In genomic region chr3:147007736-147008245, GRCh38 we compare ENCODE assay signal across 30 cellular contexts.
"Had no signal": no experiment of that assay in that cellular context is flagged by ENCODE, and none has a peak within 500 bp of the region (broad histone marks: within the 10 kb centered on the region; RNA-seq: fewer than 3 reads in every experiment).

No MANE protein-coding gene starts in this region.

- H3K9me3 ChIP-seq: Peyer's patch had no signal

- H3K27me3 ChIP-seq: brain microvascular endothelial cell, Peyer's patch had no signal

- H3K4me1 ChIP-seq: Peyer's patch had no signal

- H3K27ac ChIP-seq: brain microvascular endothelial cell, Peyer's patch, RWPE1, WERI-Rb-1 had no signal

- DNase-seq: activated CD4-positive, alpha-beta memory T cell treated with anti-CD3 and anti-CD28 coated beads, Interleukin-2, amount 10 ng/mL, durations not matched to agents 7 days and 5 days; activated CD4-positive, alpha-beta T cell treated with anti-CD3 and anti-CD28 coated beads for 1 hour; activated CD4-positive, alpha-beta T cell treated with anti-CD3 and anti-CD28 coated beads for 48 hours; activated CD4-positive, CD25-positive, alpha-beta regulatory T cell; activated CD8-positive, alpha-beta memory T cell treated with anti-CD3 and anti-CD28 coated beads for 24 hours; activated CD8-positive, alpha-beta memory T cell treated with anti-CD3 and anti-CD28 coated beads, Interleukin-2, amount 10 ng/mL, durations not matched to agents 7 days and 5 days; activated CD8-positive, alpha-beta memory T cell treated with anti-CD3 and anti-CD28 coated beads, Interleukin-2, amount 50 U/mL, for 48 hours; activated effector memory CD4-positive, alpha-beta T cell treated with anti-CD3 and anti-CD28 coated beads, Interleukin-2, amount 50 U/mL, for 16 hours; activated naive CD4-positive, alpha-beta T cell; activated naive CD4-positive, alpha-beta T cell treated with anti-CD3 and anti-CD28 coated beads, Interleukin-2, amount 50 U/mL, for 16 hours; activated naive CD8-positive, alpha-beta T cell treated with anti-CD3 and anti-CD28 coated beads for 36 hours; activated T-cell treated with anti-CD3 and anti-CD28 coated beads, Interleukin-2, amount 50 U/mL, for 48 hours; amniotic stem cell; aorta; brain microvascular endothelial cell; central memory CD4-positive, alpha-beta T cell; NCI-H1105 treated with DMSO at 0.1 percent for 48 hours; NCI-H1436 treated with DMSO at 0.1 percent for 48 hours; NCI-H1694 treated with DMSO at 0.1 percent for 48 hours; NCI-H2029; NCI-H345; NCI-H524 treated with DMSO at 0.1 percent for 48 hours; NK-92 treated with Interleukin-12 subunit alpha and Interleukin-12 subunit beta, amount 100 ng/mL, for 24 hours; PC-3; Peyer's patch; SIG-M5; T-cell; T-helper 17 cell; WERI-Rb-1 had no signal

- H3K36me3 ChIP-seq: brain microvascular endothelial cell, Peyer's patch, WERI-Rb-1 had no signal

- H3K4me3 ChIP-seq: Peyer's patch had no signal
